ENCODE assay signal across 8 cellular contexts in the genomic region with DNA sequence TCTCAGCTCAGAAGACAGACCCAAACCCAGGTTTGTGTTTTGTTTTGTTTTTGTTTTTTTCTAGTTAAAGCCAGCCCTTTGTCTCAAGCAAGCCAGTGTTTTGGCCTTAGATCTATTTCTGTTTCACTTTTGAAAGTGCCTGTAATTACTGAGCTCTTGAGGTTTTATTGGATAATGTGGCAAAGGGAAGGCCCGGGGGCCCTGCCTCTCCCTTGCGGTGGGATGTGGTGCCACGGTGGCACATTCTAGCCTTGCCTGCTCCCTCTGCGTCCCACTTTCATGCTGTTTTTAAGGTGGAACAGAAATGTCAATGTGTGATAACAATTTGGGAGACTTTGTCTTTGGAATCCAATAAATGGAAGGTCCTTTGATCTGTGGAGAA. TPM values are rescaled to one million over a fixed set of nuclear protein-coding genes. Genes with fewer than 3 reads are reported as not detected.
A peak's percentile ranks its signal among the peaks of the same experiment; 100 is the strongest.
DNase-seq lines count a peak whose midpoint lies in the region; ATAC-seq and TF ChIP-seq lines count a peak whose summit lies in the region.

No MANE protein-coding gene starts in this region.

- 24 to 26% methylated on average over 4 of the region's 4 CpGs for WGBS in GM23248 (ENCODE audit: low coverage in 1 of 2, low lambda C conversion rate in 2 of 2, missing lambda C conversion rate in 2 of 2), 2 experiments
- WGBS in psoas muscle, 3 donors, result 53 to 55% (median 54%) methylated on average over 4 of the region's 4 CpGs

- H2AFZ ChIP-seq in GM23248 (0 out of 2 replicates have a peak overlapping the region, but pooled peaks have one; percentile 36), PC-9 (no peak overlapping the region)

- no peaks in the 10 kb centered on the region for H3K9me2 ChIP-seq in GM23248 (ENCODE audit: insufficient read depth)
- no peaks in the 10 kb centered on the region for H3K9me2 ChIP-seq in PC-9 (ENCODE audit: insufficient read depth)

- ATAC-seq in psoas muscle (no peak), HG02678 (IDR thresholded peaks at IDR 0.05; ENCODE audit: unreplicated experiment) (no peak), HG03354 (IDR thresholded peaks at IDR 0.05; ENCODE audit: poor library complexity, severe bottlenecking, unreplicated experiment) (no peak), HG02759 (IDR thresholded peaks at IDR 0.05; ENCODE audit: unreplicated experiment) (no peak)

- H3K4me1 ChIP-seq in GM23248 (ENCODE audit: insufficient read depth) (peaks cover 17% of the 10 kb centered on the region), PC-9 (replicated peaks; ENCODE audit: insufficient read depth) (peaks cover 51% of the 10 kb centered on the region), psoas muscle (no peaks in the 10 kb centered on the region)

- CTCF ChIA-PET in PC-9 (lab: Charles Lee), result interaction anchor here (0.7 kb wide), 1 partner anchor 93 kb away, joined by 3 read pairs; no protein-coding TSS in a partner anchor

- peak overlapping the region; percentile 90 for H3K4me3 ChIP-seq in GM23248
- peak overlapping the region; percentile 92 for H3K4me3 ChIP-seq in PC-9
- peak overlapping the region; percentile 84 for H3K4me3 ChIP-seq in coronary artery
- H3K4me3 ChIP-seq in psoas muscle, result peak overlapping the region; percentile 76

- H4K20me1 ChIP-seq in GM23248 (ENCODE audit: insufficient read depth) (no peaks in the 10 kb centered on the region), PC-9 (ENCODE audit: insufficient read depth) (peaks cover 62% of the 10 kb centered on the region)

- in situ Hi-C loops in GM23248 (cut with MboI), result no loop called here

- H3K79me2 ChIP-seq in GM23248 (ENCODE audit: insufficient read depth), result peaks cover 69% of the 10 kb centered on the region
- H3K79me2 ChIP-seq in PC-9 (ENCODE audit: low read depth), result peaks cover 88% of the 10 kb centered on the region

- DNase-seq in GM23248 (peak; percentile 54), PC-9 (peak; percentile 34 to 55), coronary artery (ENCODE audit: low spot score) (no peak), psoas muscle (no peak), NCI-H2081 treated with DMSO at 0.1 percent for 48 hours (lab: John Stamatoyannopoulos, UW) (no peak)

- POLR2A ChIA-PET in PC-9 (lab: Charles Lee; ENCODE audit: unreplicated experiment), result interaction anchor here (0.6 to 0.7 kb wide), 3 partner anchors 165 to 995 kb away, joined by 3 to 9 read pairs (median 6); no protein-coding TSS in a partner anchor

- peak overlapping the region; percentile 86 for H3K4me2 ChIP-seq in GM23248 (ENCODE audit: unreplicated experiment)
- H3K4me2 ChIP-seq in PC-9, result peak overlapping the region; percentile 89

- intact Hi-C loops in PC-9 (cut with micrococcal nuclease; ENCODE audit: unreplicated experiment), result loop anchor here (1.0 to 10.0 kb wide), 3 partner anchors 26 to 360 kb away; no protein-coding TSS in a partner anchor
- intact Hi-C loops in psoas muscle (cut with DNase I), result loop anchor here in 1 of 2 donors (10.0 kb wide), 1 partner anchor 160 kb away; no protein-coding TSS in a partner anchor

- H3K27ac ChIP-seq in GM23248, result peak overlapping the region; percentile 7; the same call in 1 of the 2 replicates
- H3K27ac ChIP-seq in PC-9, result peak overlapping the region; percentile 36
- no peak overlapping the region for H3K27ac ChIP-seq in coronary artery
- H3K27ac ChIP-seq in psoas muscle, result no peak overlapping the region

- no peak for TF ChIP-seq CTCF in PC-9 (conservative IDR thresholded peaks at IDR 0.05)
- no peak for TF ChIP-seq CTCF in coronary artery (IDR thresholded peaks at IDR 0.05)
- no peak for TF ChIP-seq CTCF in psoas muscle (IDR thresholded peaks at IDR 0.05)

- H3K36me3 ChIP-seq in GM23248 (ENCODE audit: low read depth) (no peaks in the 10 kb centered on the region), PC-9 (ENCODE audit: low read depth) (0 out of 2 replicates have a peak, but pooled peaks cover 5% of the 10 kb centered on the region), psoas muscle (ENCODE audit: insufficient read depth in 1 of 2, low read depth in 1 of 2) (no peaks in the 10 kb centered on the region)

- H3K27me3 ChIP-seq in GM23248 (replicated peaks; ENCODE audit: insufficient read depth) (no peaks in the 10 kb centered on the region), PC-9 (ENCODE audit: insufficient read depth, low read depth) (no peaks in the 10 kb centered on the region), psoas muscle (ENCODE audit: insufficient read depth in 3 of 3, low read length in 2 of 3) (peaks cover 0 to 4% (median 0%) of the 10 kb centered on the region in 3 donors)

- H3F3A ChIP-seq in GM23248 (ENCODE audit: insufficient read depth), result 0 out of 2 replicates have a peak, but pooled peaks cover 8% of the 10 kb centered on the region
- peaks cover 14% of the 10 kb centered on the region; the same call in 1 of the 2 replicates for H3F3A ChIP-seq in PC-9 (ENCODE audit: insufficient read depth, low read depth)

- no TSS peak for BruUV-seq in PC-9 (replicated peaks; lab: Mats Ljungman, UMichigan)

- H3K9me3 ChIP-seq in GM23248 (ENCODE audit: low read depth), result no peaks in the 10 kb centered on the region
- H3K9me3 ChIP-seq in PC-9 (ENCODE audit: insufficient read depth, low read depth), result no peaks in the 10 kb centered on the region
- no peaks in the 10 kb centered on the region for H3K9me3 ChIP-seq in psoas muscle

- peak overlapping the region; percentile 39 for H3K9ac ChIP-seq in GM23248

RNA-seq across cellular contexts. Expression of a gene that starts 2.5 kb away (rescaled TPM):
- total RNA-seq in GM23248 (2014; rRNA removed; shearing (Covaris generic)), result 36.5 and 65.4 TPM in 2 replicates
- polyA plus RNA-seq in GM23248 (2016; fragmentation: Nextera tagmentation; extraction: Ambion mirVana) (58.9 and 59.6 TPM in 2 replicates), psoas muscle (100 to 1,000 TPM in 1 of 3 donors, 10 to 100 TPM in 2; 20.0 to 182 (median 42.9) TPM)
- total RNA-seq in PC-9 (2021) (91.1 and 105 TPM in 2 replicates), psoas muscle (100 to 1,000 TPM in 1 of 4 donors, 10 to 100 TPM in 3; 16.1 to 101 (median 25.9) TPM)

Comparison
In these comparisons a context has a peak if more than half of its experiments do, and no peak if none do; other contexts are left out.
1. DNase-seq: peak in GM23248 (single experiment) and PC-9 (2 of 2); none in coronary artery (single experiment), psoas muscle (0 of 2) and NCI-H2081 treated with DMSO at 0.1 percent for 48 hours (single experiment).
2. H3K27ac ChIP-seq: peak in GM23248 (single experiment) and PC-9 (single experiment); none in coronary artery (0 of 2) and psoas muscle (single experiment).
3. Peak in every context shown above with its lines, with median percentiles within 50 percentile points of each other: H3K4me3 ChIP-seq.